In the genomic region with DNA sequence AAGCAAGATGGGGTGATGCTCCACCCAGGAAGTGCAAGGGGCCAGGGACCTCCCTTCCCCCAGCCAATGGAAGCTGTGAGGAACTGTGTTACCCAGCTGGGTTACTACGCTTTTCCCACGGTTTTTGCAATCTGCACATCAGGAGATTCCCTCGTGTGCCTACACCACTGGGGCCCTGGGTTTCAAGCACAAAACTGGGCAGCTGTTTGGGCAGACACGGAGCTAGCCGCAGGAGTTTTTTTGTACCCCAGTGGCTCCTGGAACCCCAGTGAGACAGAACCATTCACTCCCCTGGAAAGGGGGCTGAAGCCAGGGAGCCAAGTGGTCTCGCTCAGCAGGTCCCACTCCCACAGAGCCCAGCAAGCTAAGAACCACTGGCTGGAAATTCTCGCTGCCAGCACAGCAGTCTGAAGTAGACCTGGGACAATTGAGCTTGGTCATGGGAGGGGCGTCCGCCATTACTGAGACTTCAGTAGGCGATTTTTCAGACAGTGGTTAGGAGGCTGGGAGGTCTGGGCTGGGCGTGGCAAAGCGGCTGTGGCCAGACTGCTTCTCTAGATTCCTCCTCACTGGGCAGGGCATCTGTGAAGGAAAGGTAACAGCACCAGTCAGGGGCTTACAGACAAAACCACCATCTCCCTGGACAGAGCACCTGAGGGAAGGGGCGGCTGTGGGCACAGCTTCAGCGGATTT, we compare ENCODE assay signal across 1 cellular context. TPM values are rescaled to one million over a fixed set of nuclear protein-coding genes. Genes with fewer than 3 reads are reported as not detected.
"Had no signal": no experiment of that assay in that cellular context is flagged by ENCODE, and none has a peak within 500 bp of the region (broad histone marks: within the 10 kb centered on the region; RNA-seq: fewer than 3 reads in every experiment).

No MANE protein-coding gene starts in this region.

RNA-seq across cellular contexts. Expression of a gene that starts 30.2 kb away (rescaled TPM):
- polyA plus RNA-seq: foreskin keratinocyte had no signal
